Comparison of ENCODE assay signal across 22 cellular contexts in genomic region chr22:44442856-44443595, GRCh38. TPM values are rescaled to one million over a fixed set of nuclear protein-coding genes. Genes with fewer than 3 reads are reported as not detected.
DNase-seq lines count a peak whose midpoint lies in the region; ATAC-seq and TF ChIP-seq lines count a peak whose summit lies in the region.
"Had no signal": no experiment of that assay in that cellular context is flagged by ENCODE, and none has a peak within 500 bp of the region (broad histone marks: within the 10 kb centered on the region; RNA-seq: fewer than 3 reads in every experiment).

No MANE protein-coding gene starts in this region.

- no peak for TF ChIP-seq CTCF in psoas muscle (IDR thresholded peaks at IDR 0.05)

- H3K27me3 ChIP-seq in subcutaneous abdominal adipose tissue (ENCODE audit: control insufficient read depth in 5 of 5, insufficient read depth in 4 of 5, low read length in 5 of 5) (peaks cover 0 to 25% (median 13%) of the 10 kb centered on the region in 5 donors), psoas muscle (ENCODE audit: insufficient read depth in 3 of 3, low read length in 2 of 3) (no peaks in the 10 kb centered on the region)
- H3K27me3 ChIP-seq: left lung, pancreas had no signal

- ATAC-seq in HG03196 (IDR thresholded peaks at IDR 0.05; ENCODE audit: unreplicated experiment) (no peak), psoas muscle (no peak)
- ATAC-seq: left lung; naive thymus-derived CD8-positive, alpha-beta T cell; pancreas had no signal

- H3K9me3 ChIP-seq in subcutaneous abdominal adipose tissue (ENCODE audit: control insufficient read depth in 5 of 5, low read length in 5 of 5) (peaks cover 4 to 9% (median 7%) of the 10 kb centered on the region in 5 donors), psoas muscle (peaks cover 5% of the 10 kb centered on the region)
- H3K9me3 ChIP-seq: pancreas had no signal

- 71 to 76% (median 73%) methylated on average over 17 of the region's 17 CpGs for WGBS in psoas muscle, 3 donors

- no peaks in the 10 kb centered on the region for H3K36me3 ChIP-seq in subcutaneous abdominal adipose tissue (ENCODE audit: control insufficient read depth in 5 of 5, insufficient read depth in 5 of 5, low read length in 5 of 5)
- H3K36me3 ChIP-seq in psoas muscle (ENCODE audit: insufficient read depth in 1 of 2, low read depth in 1 of 2), result no peaks in the 10 kb centered on the region
- H3K36me3 ChIP-seq: left lung, pancreas had no signal

- H3K9ac ChIP-seq in subcutaneous abdominal adipose tissue (ENCODE audit: low read length in 5 of 5), result peak overlapping the region in 1 of 5 donors; percentile 21

- peaks cover 0 to 43% (median 8%) of the 10 kb centered on the region in 5 donors for H3K4me1 ChIP-seq in subcutaneous abdominal adipose tissue (ENCODE audit: control insufficient read depth in 5 of 5, insufficient read depth in 5 of 5, low read length in 5 of 5)
- H3K4me1 ChIP-seq in psoas muscle, result no peaks in the 10 kb centered on the region
- H3K4me1 ChIP-seq: pancreas had no signal

- peak; percentile 49 for DNase-seq in activated effector memory CD4-positive, alpha-beta T cell treated with anti-CD3 and anti-CD28 coated beads, Interleukin-2, amount 50 U/mL, for 16 hours
- DNase-seq in activated effector memory CD4-positive, alpha-beta T cell treated with Interleukin-2 at 50 U/mL for 16 hours, result no peak
- DNase-seq in UCSD-AML1 (lab: John Stamatoyannopoulos, UW; ENCODE audit: unreplicated experiment), result peak; percentile 57
- peak; percentile 76 for DNase-seq in mesenteric fat pad (ENCODE audit: low spot score)
- DNase-seq in activated gamma-delta T cell (lab: John Stamatoyannopoulos, UW), result no peak
- no peak for DNase-seq in psoas muscle
- DNase-seq: activated CD4-positive, alpha-beta T cell treated with anti-CD3 and anti-CD28 coated beads, Interleukin-2, amount 50 U/mL, for 1 hour; AML-193; GF-D8; GOT3; Kasumi-1; left lung; midbrain; NCI-H187; NCI-H2171 treated with DMSO at 0.1 percent for 48 hours; NCI-H524 treated with DMSO at 0.1 percent for 48 hours; T-helper 1 cell had no signal

- H3K4me3 ChIP-seq in subcutaneous abdominal adipose tissue (ENCODE audit: low read depth in 1 of 5, low read length in 5 of 5), result no peak overlapping the region
- H3K4me3 ChIP-seq in psoas muscle, result no peak overlapping the region
- H3K4me3 ChIP-seq: left lung, pancreas had no signal

- H3K27ac ChIP-seq in subcutaneous abdominal adipose tissue (ENCODE audit: low read depth, low read length) (peak overlapping the region; percentile 41), psoas muscle (no peak overlapping the region)
- H3K27ac ChIP-seq: epithelial cell of prostate, left lung, pancreas had no signal

- intact Hi-C loops in psoas muscle (cut with DNase I), result no loop called here

RNA-seq across cellular contexts. Expression of gene RTL6, which starts 55.0 kb away (rescaled TPM):
- total RNA-seq in mesenteric fat pad (29.6 TPM), psoas muscle (10 to 100 TPM; 16.9 to 25.0 (median 23.1) TPM)
- polyA plus RNA-seq in psoas muscle, result 10 to 100 TPM in 2 of 3 donors, 1 to 10 TPM in 1; 9.3 to 43.7 (median 20.1) TPM

Comparison
In these comparisons a context has a peak if more than half of its experiments do, and no peak if none do; other contexts are left out.
1. DNase-seq: peak in activated effector memory CD4-positive, alpha-beta T cell treated with anti-CD3 and anti-CD28 coated beads, Interleukin-2, amount 50 U/mL, for 16 hours (single experiment), UCSD-AML1 (single experiment) and mesenteric fat pad (single experiment); none in activated effector memory CD4-positive, alpha-beta T cell treated with Interleukin-2 at 50 U/mL for 16 hours (single experiment), activated gamma-delta T cell (single experiment) and psoas muscle (0 of 2).